12 cellular contexts compared by ENCODE assay signal in the genomic region with DNA sequence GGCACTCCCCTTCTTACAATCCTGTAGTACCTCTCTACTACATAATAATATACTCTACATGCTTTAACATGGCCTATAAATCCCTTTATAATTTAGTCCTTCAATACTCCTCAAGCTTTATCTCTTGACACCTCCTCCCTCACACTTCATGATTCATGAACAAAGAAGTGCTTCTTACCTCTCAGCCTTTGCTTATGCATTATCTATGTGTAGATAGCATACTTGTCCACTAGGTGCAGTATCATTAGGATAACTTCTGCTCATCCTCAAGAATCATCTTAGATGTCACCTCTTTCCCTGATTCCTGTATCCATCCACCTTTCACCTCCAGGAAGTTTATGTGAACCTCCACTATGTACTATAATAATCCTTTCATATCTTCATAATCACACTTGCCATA.
DNase-seq lines count a peak whose midpoint lies in the region; ATAC-seq and TF ChIP-seq lines count a peak whose summit lies in the region.
"Had no signal": no experiment of that assay in that cellular context is flagged by ENCODE, and none has a peak within 500 bp of the region (broad histone marks: within the 10 kb centered on the region; RNA-seq: fewer than 3 reads in every experiment).

No MANE protein-coding gene starts in this region.

- no peak for TF ChIP-seq CTCF in NB4 (IDR thresholded peaks at IDR 0.05; ENCODE audit: low read depth, low read length)
- TF ChIP-seq CTCF in epithelial cell of proximal tubule (conservative IDR thresholded peaks at IDR 0.05; ENCODE audit: low read depth, low read length) = peak; percentile 31
- TF ChIP-seq CTCF in CD8-positive, alpha-beta T cell (IDR thresholded peaks at IDR 0.05) = no peak

- H3K4me3 Mint-ChIP-seq in CD8-positive, alpha-beta T cell = no peak overlapping the region
- H3K4me3 Mint-ChIP-seq: CD8-positive, alpha-beta memory T cell had no signal

- H3K9me3 ChIP-seq in CD8-positive, alpha-beta T cell (ENCODE audit: low read length) = no peaks in the 10 kb centered on the region

- POLR2A ChIA-PET in CD8-positive, alpha-beta T cell (lab: Charles Lee) = no interaction called here

- H3K36me3 Mint-ChIP-seq in CD8-positive, alpha-beta T cell = no peaks in the 10 kb centered on the region
- H3K36me3 Mint-ChIP-seq: CD8-positive, alpha-beta memory T cell had no signal

- peaks cover 3% of the 10 kb centered on the region for H3K4me1 Mint-ChIP-seq in CD8-positive, alpha-beta T cell (ENCODE audit: low read depth)
- H3K4me1 Mint-ChIP-seq: CD8-positive, alpha-beta memory T cell had no signal

- DNase-seq in CD1c-positive myeloid dendritic cell (ENCODE audit: extremely low spot score) (peak; percentile 2), NB4 (ENCODE audit: low read depth) (peak; percentile 11), epithelial cell of proximal tubule (ENCODE audit: low read depth) (no peak), NCI-H187 treated with DMSO at 0.1 percent for 48 hours (lab: John Stamatoyannopoulos, UW) (no peak), T1000 (lab: John Stamatoyannopoulos, UW) (no peak), ecto neural progenitor cell (ENCODE audit: low spot score) (no peak)
- DNase-seq in CD8-positive, alpha-beta T cell = no peak
- DNase-seq: CD8-positive, alpha-beta memory T cell; islet precursor cell; nucleus accumbens had no signal

- intact Hi-C loops in CD8-positive, alpha-beta T cell (cut with DNase I, micrococcal nuclease) = no loop called here

- ATAC-seq in GM21390 (IDR thresholded peaks at IDR 0.05; ENCODE audit: unreplicated experiment) = peak; percentile 53
- ATAC-seq in CD8-positive, alpha-beta T cell = no peak

- CTCF ChIA-PET in CD8-positive, alpha-beta T cell (lab: Charles Lee) = no interaction called here

- no peak overlapping the region for H3K27ac ChIP-seq in CD8-positive, alpha-beta T cell (ENCODE audit: low read depth, low read length)
- H3K27ac ChIP-seq: SK-N-MC had no signal

- no peaks in the 10 kb centered on the region for H3K27me3 ChIP-seq in CD8-positive, alpha-beta T cell (ENCODE audit: insufficient read depth, low read length)

- H3K4me1 ChIP-seq in CD8-positive, alpha-beta T cell (ENCODE audit: insufficient read depth, low read length) = no peaks in the 10 kb centered on the region

- H3K4me3 ChIP-seq in NB4 (ENCODE audit: low read depth, low read length) (no peak overlapping the region), epithelial cell of proximal tubule (ENCODE audit: low read depth, low read length) (no peak overlapping the region)
- no peak overlapping the region for H3K4me3 ChIP-seq in CD8-positive, alpha-beta T cell (ENCODE audit: low read depth, low read length)
- H3K4me3 ChIP-seq: SK-N-MC had no signal

- no peak overlapping the region for H3K27ac Mint-ChIP-seq in CD8-positive, alpha-beta T cell
- H3K27ac Mint-ChIP-seq: CD8-positive, alpha-beta memory T cell had no signal

- H3K9me3 Mint-ChIP-seq in CD8-positive, alpha-beta T cell = peaks cover 6% of the 10 kb centered on the region

- no peaks in the 10 kb centered on the region for H3K27me3 Mint-ChIP-seq in CD8-positive, alpha-beta T cell (ENCODE audit: low read depth)
- H3K27me3 Mint-ChIP-seq: CD8-positive, alpha-beta memory T cell had no signal

- H3K36me3 ChIP-seq in CD8-positive, alpha-beta T cell (ENCODE audit: insufficient read depth, low read length) = no peaks in the 10 kb centered on the region

- TF ChIP-seq POLR2A in NB4 (IDR thresholded peaks at IDR 0.05; ENCODE audit: extremely low read depth, insufficient read length) = no peak

Comparison
In these comparisons a context has a peak if more than half of its experiments do, and no peak if none do; other contexts are left out.
1. DNase-seq: peak in CD1c-positive myeloid dendritic cell (single experiment) and NB4 (single experiment); none in epithelial cell of proximal tubule (single experiment), CD8-positive, alpha-beta T cell (0 of 7), NCI-H187 treated with DMSO at 0.1 percent for 48 hours (single experiment), T1000 (single experiment) and ecto neural progenitor cell (single experiment).